In the genomic region with DNA sequence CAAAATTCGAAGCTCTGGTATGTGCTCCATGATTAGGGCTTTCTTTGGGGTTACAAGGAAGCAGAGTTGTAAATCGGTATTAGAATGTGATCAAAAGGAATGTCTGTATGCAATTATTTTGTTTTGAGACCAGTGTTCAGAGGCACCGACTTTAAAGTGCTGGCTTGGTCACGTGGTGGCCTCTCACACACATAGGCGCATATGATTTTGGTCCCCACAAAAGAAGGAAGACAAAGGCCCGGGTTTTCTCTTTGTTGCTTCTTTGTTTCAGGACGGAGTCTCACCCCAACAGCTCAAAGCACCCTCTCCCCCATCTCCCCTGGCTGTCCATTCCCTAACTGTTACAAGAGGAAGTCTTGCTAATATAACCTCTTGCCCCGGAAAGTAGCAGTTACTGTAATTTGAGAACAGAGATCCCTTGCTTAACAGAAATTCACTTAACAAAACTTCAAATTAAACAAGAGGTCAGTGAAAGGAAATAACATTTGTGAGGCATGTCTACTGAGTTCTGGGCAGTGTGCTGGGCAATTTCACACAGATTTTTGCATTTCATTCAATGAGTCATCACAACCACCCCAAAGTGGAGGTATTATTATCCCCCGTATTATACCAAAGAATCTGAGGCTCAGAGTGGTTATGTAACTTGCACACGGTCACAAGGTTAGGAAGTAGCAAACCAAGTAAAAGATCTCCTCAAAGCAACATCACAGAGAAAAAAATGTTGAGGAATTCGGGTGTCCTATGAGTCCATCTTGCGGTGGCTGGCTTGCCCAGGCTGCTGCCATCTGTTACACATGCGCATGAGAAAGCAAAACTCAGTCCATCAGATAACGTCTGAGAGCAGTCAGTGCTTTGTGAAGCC, we compare ENCODE assay signal across 12 cellular contexts.
A peak's percentile ranks its signal among the peaks of the same experiment; 100 is the strongest.
DNase-seq lines count a peak whose midpoint lies in the region; ATAC-seq and TF ChIP-seq lines count a peak whose summit lies in the region.
"Had no signal": no experiment of that assay in that cellular context is flagged by ENCODE, and none has a peak within 500 bp of the region (broad histone marks: within the 10 kb centered on the region; RNA-seq: fewer than 3 reads in every experiment).

No MANE protein-coding gene starts in this region.

- H3K27me3 Mint-ChIP-seq in mesothelial cell of epicardium (ENCODE audit: low read depth): no peaks in the 10 kb centered on the region
- H3K27me3 Mint-ChIP-seq in CD4-positive, alpha-beta memory T cell: peaks cover 22 to 36% of the 10 kb centered on the region in 2 donors

- TF ChIP-seq CTCF in mammary epithelial cell (conservative IDR thresholded peaks at IDR 0.05 in 1 of 2, IDR thresholded peaks at IDR 0.05 in 1 of 2; ENCODE audit: extremely low read depth in 1 of 2, insufficient read depth in 1 of 2, low read depth in 1 of 2, low read length in 2 of 2) (no peak), mesothelial cell of epicardium (IDR thresholded peaks at IDR 0.05; ENCODE audit: unreplicated experiment) (no peak)

- H2AFZ ChIP-seq in mammary epithelial cell (ENCODE audit: low read depth, low read length): peak overlapping the region; percentile 23

- H3K4me3 Mint-ChIP-seq in mesothelial cell of epicardium: no peak overlapping the region
- no peak overlapping the region for H3K4me3 Mint-ChIP-seq in CD4-positive, alpha-beta memory T cell
- H3K4me3 Mint-ChIP-seq: CD4-positive, CD25-positive, alpha-beta regulatory T cell; stimulated activated memory B cell treated with anti-CD40 and anti-IgM and Interleukin-4, amounts not matched to agents 10 μg/mL and 1 μg/mL and 100 μg/mL, for 72 hours had no signal

- no peaks in the 10 kb centered on the region for H4K20me1 ChIP-seq in mammary epithelial cell (ENCODE audit: insufficient read depth, low read length)

- H3K27ac ChIP-seq in mammary epithelial cell (ENCODE audit: insufficient read depth, low read depth, low read length): no peak overlapping the region
- no peak overlapping the region for H3K27ac ChIP-seq in CD4-positive, alpha-beta memory T cell (ENCODE audit: low read depth, low read length)
- H3K27ac ChIP-seq: neutrophil had no signal

- H3K4me1 ChIP-seq in mammary epithelial cell (ENCODE audit: insufficient read depth, low read length): peaks cover 41% of the 10 kb centered on the region
- H3K4me1 ChIP-seq in CD4-positive, alpha-beta memory T cell (ENCODE audit: insufficient read depth, low read length): no peaks in the 10 kb centered on the region

- H3K9ac ChIP-seq in mammary epithelial cell (ENCODE audit: insufficient read depth, low read length): no peak overlapping the region

- POLR2A ChIA-PET in CD4-positive, alpha-beta memory T cell (lab: Charles Lee; ENCODE audit: partially characterized antibody): no interaction called here

- 65% methylated on average over 14 of the region's 14 CpGs for WGBS in mammary epithelial cell (ENCODE audit: low coverage, missing lambda C conversion rate)

- DNase-seq in AG08395 (ENCODE audit: low spot score) (peak; percentile 91), KBM-7 (peak; percentile 54), mammary epithelial cell (peak; percentile 57), mesothelial cell of epicardium (ENCODE audit: low spot score in 2 of 2, unreplicated experiment in 2 of 2) (no peak), LoVo (ENCODE audit: low spot score) (no peak)
- DNase-seq in CD4-positive, alpha-beta memory T cell: no peak
- no peak for DNase-seq in activated effector memory CD4-positive, alpha-beta T cell treated with Interleukin-2 at 50 U/mL for 16 hours
- DNase-seq: activated CD8-positive, alpha-beta memory T cell treated with anti-CD3 and anti-CD28 coated beads, Interleukin-2, amount 50 U/mL, for 48 hours; CD4-positive, CD25-positive, alpha-beta regulatory T cell had no signal

- H3K36me3 Mint-ChIP-seq in mesothelial cell of epicardium: no peaks in the 10 kb centered on the region
- no peaks in the 10 kb centered on the region for H3K36me3 Mint-ChIP-seq in CD4-positive, alpha-beta memory T cell
- H3K36me3 Mint-ChIP-seq: CD4-positive, CD25-positive, alpha-beta regulatory T cell; stimulated activated memory B cell treated with anti-CD40 and anti-IgM and Interleukin-4, amounts not matched to agents 10 μg/mL and 1 μg/mL and 100 μg/mL, for 72 hours had no signal

- no peaks in the 10 kb centered on the region for H3K27me3 ChIP-seq in mammary epithelial cell (ENCODE audit: insufficient read depth, low read length)
- H3K27me3 ChIP-seq in CD4-positive, alpha-beta memory T cell (ENCODE audit: insufficient read depth, low read length): no peaks in the 10 kb centered on the region
- H3K27me3 ChIP-seq: neutrophil had no signal

- no peaks in the 10 kb centered on the region for H3K9me3 ChIP-seq in mammary epithelial cell (replicated peaks; ENCODE audit: insufficient read depth, low read length)
- no peaks in the 10 kb centered on the region for H3K9me3 ChIP-seq in CD4-positive, alpha-beta memory T cell (ENCODE audit: control insufficient read depth in 1 of 2, low read length in 2 of 2)
- H3K9me3 ChIP-seq: neutrophil had no signal

- H3K79me2 ChIP-seq in mammary epithelial cell (ENCODE audit: insufficient read depth, low read length): no peaks in the 10 kb centered on the region

- peaks cover 74% of the 10 kb centered on the region for H3K4me1 Mint-ChIP-seq in mesothelial cell of epicardium
- no peaks in the 10 kb centered on the region for H3K4me1 Mint-ChIP-seq in CD4-positive, alpha-beta memory T cell
- H3K4me1 Mint-ChIP-seq: CD4-positive, CD25-positive, alpha-beta regulatory T cell had no signal

- CTCF ChIA-PET in mammary epithelial cell (lab: Charles Lee; ENCODE audit: low non-redundant PET): no interaction called here
- CTCF ChIA-PET in CD4-positive, alpha-beta memory T cell (lab: Charles Lee; ENCODE audit: partially characterized antibody): no interaction called here

- no TSS peak for BruUV-seq in mammary epithelial cell (replicated peaks; lab: Mats Ljungman, UMichigan)

- H3K36me3 ChIP-seq in mammary epithelial cell (ENCODE audit: insufficient read depth, low read length): no peaks in the 10 kb centered on the region
- no peaks in the 10 kb centered on the region for H3K36me3 ChIP-seq in CD4-positive, alpha-beta memory T cell (ENCODE audit: insufficient read depth, low read length)
- H3K36me3 ChIP-seq: neutrophil had no signal

- ATAC-seq in HG03457 (IDR thresholded peaks at IDR 0.05; ENCODE audit: unreplicated experiment): no peak
- ATAC-seq: stimulated activated memory B cell treated with anti-CD40 and anti-IgM and Interleukin-4, amounts not matched to agents 10 μg/mL and 1 μg/mL and 100 μg/mL, for 72 hours had no signal

- no peak overlapping the region for H3K4me3 ChIP-seq in mammary epithelial cell (replicated peaks in 1 of 3; ENCODE audit: insufficient read depth in 1 of 3, low read depth in 2 of 3, low read length in 3 of 3)
- H3K4me3 ChIP-seq in CD4-positive, alpha-beta memory T cell (ENCODE audit: low read length in 2 of 2): no peak overlapping the region

- intact Hi-C loops in mammary epithelial cell (cut with micrococcal nuclease): no loop called here
- intact Hi-C loops in CD4-positive, alpha-beta memory T cell (cut with micrococcal nuclease): no loop called here

- H3K27ac Mint-ChIP-seq in mesothelial cell of epicardium: peak overlapping the region; percentile 91
- no peak overlapping the region for H3K27ac Mint-ChIP-seq in CD4-positive, alpha-beta memory T cell
- H3K27ac Mint-ChIP-seq: CD4-positive, CD25-positive, alpha-beta regulatory T cell; stimulated activated memory B cell treated with anti-CD40 and anti-IgM and Interleukin-4, amounts not matched to agents 10 μg/mL and 1 μg/mL and 100 μg/mL, for 72 hours had no signal

- no peaks in the 10 kb centered on the region for H3K9me3 Mint-ChIP-seq in mesothelial cell of epicardium
- H3K9me3 Mint-ChIP-seq in CD4-positive, alpha-beta memory T cell: peaks cover 0 to 1% (median 0%) of the 10 kb centered on the region in 8 donors
- H3K9me3 Mint-ChIP-seq: CD4-positive, CD25-positive, alpha-beta regulatory T cell had no signal

- in situ Hi-C loops in KBM-7 (cut with MboI; ENCODE audit: low pct_unique_long_range_greater_than_20kb, low sequenced_read_pairs): no loop called here
- in situ Hi-C loops in mammary epithelial cell (cut with MboI; ENCODE audit: low sequenced_read_pairs in 2 of 2): no loop called here

- dilution Hi-C loops in mammary epithelial cell (cut with HindIII; ENCODE audit: low sequenced_read_pairs): no loop called here

- peak overlapping the region; percentile 3 for H3K4me2 ChIP-seq in mammary epithelial cell (ENCODE audit: insufficient read depth, low read depth, low read length)

Comparison
In these comparisons a context has a peak if more than half of its experiments do, and no peak if none do; other contexts are left out.
1. DNase-seq: peak in AG08395 (single experiment), KBM-7 (single experiment) and mammary epithelial cell (single experiment); none in mesothelial cell of epicardium (0 of 2), CD4-positive, alpha-beta memory T cell (0 of 5), LoVo (single experiment) and activated effector memory CD4-positive, alpha-beta T cell treated with Interleukin-2 at 50 U/mL for 16 hours (single experiment).